5 cellular contexts compared by ENCODE assay signal in the genomic region with DNA sequence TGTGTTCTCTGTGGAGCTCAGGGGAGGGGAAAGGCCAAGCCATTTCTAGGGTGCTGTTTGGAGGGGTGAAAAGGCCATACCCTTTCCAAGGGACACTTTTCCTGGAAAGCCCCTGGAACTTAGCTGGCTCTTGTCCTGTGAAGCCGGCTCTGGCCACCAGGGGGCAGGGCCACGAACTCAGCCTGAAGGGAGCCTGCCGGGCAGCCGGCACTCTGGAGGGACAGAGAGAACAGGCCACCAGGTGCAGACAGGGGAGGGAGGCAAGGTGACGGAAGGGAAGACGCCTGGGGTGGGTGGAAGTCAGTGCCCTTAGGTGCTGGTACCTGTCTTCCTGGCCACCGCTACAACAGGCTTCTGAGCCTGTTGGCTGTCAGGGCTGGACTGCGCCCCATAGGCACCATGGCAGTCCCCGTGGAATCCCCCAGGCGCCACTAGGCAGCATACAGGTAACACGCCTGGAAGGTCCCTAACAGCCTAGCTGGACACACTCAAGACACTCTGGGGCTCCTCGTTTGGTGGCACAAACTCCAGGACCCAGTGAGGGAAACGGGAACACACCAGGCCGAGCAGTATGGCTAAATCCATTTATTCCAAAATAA. TPM values are rescaled to one million over a fixed set of nuclear protein-coding genes. Genes with fewer than 3 reads are reported as not detected.
"Had no signal": no experiment of that assay in that cellular context is flagged by ENCODE, and none has a peak within 500 bp of the region (broad histone marks: within the 10 kb centered on the region; RNA-seq: fewer than 3 reads in every experiment).

No MANE protein-coding gene starts in this region.

RNA-seq across cellular contexts. Expression of gene GOLGA8K, which starts 14.9 kb away (rescaled TPM):
- total RNA-seq: hepatocyte, lung microvascular endothelial cell, right atrium auricular region had no signal
- polyA plus RNA-seq: hepatocyte; liver; naive thymus-derived CD8-positive, alpha-beta T cell had no signal
